ENCODE assay signal across 8 cellular contexts in genomic region chr17:81551458-81552243, GRCh38. TPM values are rescaled to one million over a fixed set of nuclear protein-coding genes. Genes with fewer than 3 reads are reported as not detected.
DNase-seq lines count a peak whose midpoint lies in the region; ATAC-seq and TF ChIP-seq lines count a peak whose summit lies in the region.

No MANE protein-coding gene starts in this region.

- peaks cover 14% of the 10 kb centered on the region for H3K79me2 ChIP-seq in SU-DHL-6 (ENCODE audit: insufficient read depth, low read length)

- peak overlapping the region in 1 of 2 donors; percentile 16 for H3K27ac Mint-ChIP-seq in natural killer cell treated with Interleukin-12 subunit alpha and Interleukin-12 subunit beta and Interleukin-15 and Interleukin-18, amount 100 ng/mL, for 72 hours

- H3K9me3 Mint-ChIP-seq in natural killer cell treated with Interleukin-12 subunit alpha and Interleukin-12 subunit beta and Interleukin-15 and Interleukin-18, amount 100 ng/mL, for 72 hours, result no peaks in the 10 kb centered on the region

- peaks cover 0 to 18% of the 10 kb centered on the region in 2 donors for H3K4me1 ChIP-seq in esophagus (ENCODE audit: control insufficient read depth in 2 of 2, insufficient read depth in 2 of 2, low read length in 1 of 2)

- H3K4me3 ChIP-seq in SU-DHL-6 (ENCODE audit: insufficient read depth, low read length, poor library complexity, severe bottlenecking), result peak overlapping the region; percentile 77
- peak overlapping the region; percentile 76 to 98 for H3K4me3 ChIP-seq in esophagus (ENCODE audit: low read depth in 1 of 2, low read length in 2 of 2)

- peak overlapping the region; percentile 97 for H3K4me2 ChIP-seq in SU-DHL-6 (ENCODE audit: low read depth, low read length, poor library complexity, severe bottlenecking)

- no peaks in the 10 kb centered on the region for H3K27me3 Mint-ChIP-seq in natural killer cell treated with Interleukin-12 subunit alpha and Interleukin-12 subunit beta and Interleukin-15 and Interleukin-18, amount 100 ng/mL, for 72 hours

- peak overlapping the region; percentile 99 for H3K9ac ChIP-seq in SU-DHL-6 (ENCODE audit: low read length)

- H3F3A ChIP-seq in SU-DHL-6 (ENCODE audit: insufficient read depth), result no peaks in the 10 kb centered on the region

- no peaks in the 10 kb centered on the region for H3K9me2 ChIP-seq in SU-DHL-6 (replicated peaks; ENCODE audit: insufficient read depth, low read length)

- H3K36me3 Mint-ChIP-seq in natural killer cell treated with Interleukin-12 subunit alpha and Interleukin-12 subunit beta and Interleukin-15 and Interleukin-18, amount 100 ng/mL, for 72 hours, result no peaks in the 10 kb centered on the region

- no peaks in the 10 kb centered on the region for H3K9me3 ChIP-seq in SU-DHL-6 (ENCODE audit: insufficient read depth, low read length)
- no peaks in the 10 kb centered on the region for H3K9me3 ChIP-seq in esophagus (ENCODE audit: control insufficient read depth in 2 of 2, insufficient read depth in 1 of 2, low read depth in 1 of 2, low read length in 1 of 2)

- peak overlapping the region; percentile 49 for H2AFZ ChIP-seq in SU-DHL-6 (ENCODE audit: low read depth, low read length, severe bottlenecking)

- peaks cover 25 to 29% of the 10 kb centered on the region in 2 donors for H3K4me1 Mint-ChIP-seq in natural killer cell treated with Interleukin-12 subunit alpha and Interleukin-12 subunit beta and Interleukin-15 and Interleukin-18, amount 100 ng/mL, for 72 hours (ENCODE audit: low read depth in 2 of 2)

- ATAC-seq in HG02588 (IDR thresholded peaks at IDR 0.05; ENCODE audit: unreplicated experiment), result peak; percentile 27
- peak in 1 of 2 donors; percentile 60 for ATAC-seq in natural killer cell treated with Interleukin-12 subunit alpha and Interleukin-12 subunit beta and Interleukin-15 and Interleukin-18, amount 100 ng/mL, for 72 hours

- H3K27ac ChIP-seq in SU-DHL-6 (ENCODE audit: low read depth, low read length), result peak overlapping the region; percentile 54
- peak overlapping the region; percentile 57 to 92 for H3K27ac ChIP-seq in esophagus (ENCODE audit: low read depth in 2 of 2, low read length in 1 of 2)

- peak; percentile 62 for DNase-seq in EL
- DNase-seq in natural killer cell treated with Interleukin-12 subunit alpha and Interleukin-12 subunit beta and Interleukin-15 and Interleukin-18, amount 100 ng/mL, for 72 hours (ENCODE audit: low spot score), result peak; percentile 58
- no peak for DNase-seq in SKM-1 (lab: John Stamatoyannopoulos, UW; ENCODE audit: unreplicated experiment)
- no peak for DNase-seq in T1000 (lab: John Stamatoyannopoulos, UW)
- DNase-seq in OCI-M2 (lab: John Stamatoyannopoulos, UW; ENCODE audit: unreplicated experiment), result no peak

- 1 to 3% methylated on average over 49 to 69 of the region's 69 CpGs for WGBS in esophagus, 2 donors

- H3K27me3 ChIP-seq in SU-DHL-6 (ENCODE audit: low read length) (no peaks in the 10 kb centered on the region), esophagus (ENCODE audit: control insufficient read depth in 1 of 2, insufficient read depth in 2 of 2, low read length in 2 of 2) (no peaks in the 10 kb centered on the region)

- H4K20me1 ChIP-seq in SU-DHL-6 (ENCODE audit: low read depth, low read length), result no peaks in the 10 kb centered on the region; the same call in 1 of the 2 replicates

- H3K36me3 ChIP-seq in SU-DHL-6 (ENCODE audit: low read length) (no peaks in the 10 kb centered on the region), esophagus (ENCODE audit: control insufficient read depth in 2 of 2, insufficient read depth in 2 of 2, low read length in 1 of 2) (peaks cover 0 to 36% of the 10 kb centered on the region in 2 donors)

- peak overlapping the region; percentile 89 for H3K4me3 Mint-ChIP-seq in natural killer cell treated with Interleukin-12 subunit alpha and Interleukin-12 subunit beta and Interleukin-15 and Interleukin-18, amount 100 ng/mL, for 72 hours

- no peak for TF ChIP-seq CTCF in SU-DHL-6 (IDR thresholded peaks at IDR 0.05; ENCODE audit: insufficient read depth, low read length, poor library complexity, severe bottlenecking)

RNA-seq across cellular contexts. Expression of gene FAAP100, which starts 0.5 kb away (rescaled TPM):
- 10 to 100 TPM; 17.3 to 27.1 TPM for polyA plus RNA-seq in esophagus
- 10 to 100 TPM; 35.5 to 76.6 TPM for total RNA-seq in natural killer cell treated with Interleukin-12 subunit alpha and Interleukin-12 subunit beta and Interleukin-15 and Interleukin-18, amount 100 ng/mL, for 72 hours

RNA-seq across cellular contexts. Expression of gene FSCN2, which starts 23.5 kb away (rescaled TPM):
- 1 to 10 TPM in 1 of 2 donors, under 1 TPM in 1; 0.54 to 2.0 TPM for polyA plus RNA-seq in esophagus
- under 1 TPM; 0.21 to 0.64 TPM for total RNA-seq in natural killer cell treated with Interleukin-12 subunit alpha and Interleukin-12 subunit beta and Interleukin-15 and Interleukin-18, amount 100 ng/mL, for 72 hours

RNA-seq across cellular contexts. Expression of gene ACTG1, which starts 39.1 kb away (rescaled TPM):
- 1,000 to 10,000 TPM; 1,763 to 5,708 TPM for polyA plus RNA-seq in esophagus
- 1,000 to 10,000 TPM; 4,962 to 5,145 TPM for total RNA-seq in natural killer cell treated with Interleukin-12 subunit alpha and Interleukin-12 subunit beta and Interleukin-15 and Interleukin-18, amount 100 ng/mL, for 72 hours

Comparison
In these comparisons a context has a peak if more than half of its experiments do, and no peak if none do; other contexts are left out.
1. DNase-seq: peak in EL (single experiment) and natural killer cell treated with Interleukin-12 subunit alpha and Interleukin-12 subunit beta and Interleukin-15 and Interleukin-18, amount 100 ng/mL, for 72 hours (single experiment); none in SKM-1 (single experiment), T1000 (single experiment) and OCI-M2 (single experiment).